In genomic region chr3:25043181-25043580, GRCh38 we compare ENCODE assay signal across 26 cellular contexts.
"Had no signal": no experiment of that assay in that cellular context is flagged by ENCODE, and none has a peak within 500 bp of the region (broad histone marks: within the 10 kb centered on the region; RNA-seq: fewer than 3 reads in every experiment).

No MANE protein-coding gene starts in this region.

- ATAC-seq: activated CD8-positive, alpha-beta T cell treated with anti-CD3 and anti-CD28 coated beads for 36 hours; Right ventricle myocardium inferior had no signal

- FAIRE-seq: RCC 7860 had no signal

- H3K36me3 ChIP-seq: ascending aorta, cardiac muscle cell had no signal

- H3K9me3 ChIP-seq: ascending aorta had no signal

- H2AFZ ChIP-seq: PC-9 had no signal

- H3K4me3 ChIP-seq: ascending aorta, cardiac muscle cell, PC-9 had no signal

- H3K4me2 ChIP-seq: PC-9 had no signal

- H3K27ac ChIP-seq: ascending aorta, cardiac muscle cell, PC-9, RWPE1 had no signal

- H3K27me3 ChIP-seq: ascending aorta, cardiac muscle cell had no signal

- DNase-seq: activated CD4-positive, alpha-beta T cell treated with anti-CD3 and anti-CD28 coated beads, Interleukin-2, amount 10 ng/mL, durations not matched to agents 24 days and 14 days; activated CD4-positive, alpha-beta T cell treated with anti-CD3 and anti-CD28 coated beads, Interleukin-2, amount 50 U/mL, for 4 hours; activated CD8-positive, alpha-beta T cell treated with anti-CD3 and anti-CD28 coated beads for 36 hours; activated gamma-delta T cell; activated naive CD4-positive, alpha-beta T cell treated with Interleukin-2 at 50 U/mL for 16 hours; activated naive CD8-positive, alpha-beta T cell treated with anti-CD3 and anti-CD28 coated beads, Interleukin-2, amount 10 ng/mL, durations not matched to agents 7 days and 5 days; activated T-cell treated with anti-CD3 and anti-CD28 coated beads, Interleukin-2, amount 50 U/mL, for 24 hours; amygdala; Karpas-422; KBM-7; NCI-H1105 treated with DMSO at 0.1 percent for 48 hours; NCI-H1436; NCI-H1694; NCI-H1930; NCI-H2081 treated with DMSO at 0.1 percent for 48 hours; NCI-H226; NCI-H446 treated with DMSO at 0.1 percent for 48 hours; NCI-H524 treated with DMSO at 0.1 percent for 48 hours; PC-9; SIG-M5; T1000 had no signal
